12 cellular contexts compared by ENCODE assay signal in genomic region chr10:56537984-56538383, GRCh38.
DNase-seq lines count a peak whose midpoint lies in the region; ATAC-seq and TF ChIP-seq lines count a peak whose summit lies in the region.
"Had no signal": no experiment of that assay in that cellular context is flagged by ENCODE, and none has a peak within 500 bp of the region (broad histone marks: within the 10 kb centered on the region; RNA-seq: fewer than 3 reads in every experiment).

No MANE protein-coding gene starts in this region.

- ATAC-seq in HCT116, result no peak
- ATAC-seq in RWPE2 (ENCODE audit: low read depth), result peak; percentile 96
- no peak for ATAC-seq in HG03139 (IDR thresholded peaks at IDR 0.05; ENCODE audit: unreplicated experiment)
- ATAC-seq in HG02938 (IDR thresholded peaks at IDR 0.05; ENCODE audit: unreplicated experiment), result no peak
- ATAC-seq: stimulated activated naive B cell treated with anti-CD40 and anti-IgM and Interleukin-4, amounts not matched to agents 10 μg/mL and 1 μg/mL and 100 μg/mL, for 72 hours had no signal

- H3K4me3 ChIP-seq in HCT116 (replicated peaks in 1 of 2; ENCODE audit: low read depth in 1 of 2, low read length in 2 of 2) (no peak overlapping the region), RWPE2 (ENCODE audit: severe bottlenecking) (no peak overlapping the region), fibroblast of the aortic adventitia (ENCODE audit: low read depth, low read length) (no peak overlapping the region), smooth muscle cell (no peak overlapping the region)

- TF ChIP-seq CTCF in HCT116 (IDR thresholded peaks at IDR 0.05 in 2 of 3, conservative IDR thresholded peaks at IDR 0.05 in 1 of 3; ENCODE audit: borderline replicate concordance in 1 of 3, insufficient read depth in 1 of 3, low read depth in 2 of 3, low read length in 2 of 3), result no peak
- TF ChIP-seq CTCF in RWPE2 (IDR thresholded peaks at IDR 0.05; ENCODE audit: poor library complexity, severe bottlenecking), result no peak
- no peak for TF ChIP-seq CTCF in fibroblast of the aortic adventitia (IDR thresholded peaks at IDR 0.05; ENCODE audit: insufficient read depth, low read length)
- TF ChIP-seq CTCF in smooth muscle cell (IDR thresholded peaks at IDR 0.05; ENCODE audit: borderline replicate concordance, insufficient read depth, poor library complexity, severe bottlenecking), result no peak

- DNase-seq in HCT116 (ENCODE audit: low read depth, low spot score) (no peak), RWPE2 (ENCODE audit: low spot score) (no peak), fibroblast of the aortic adventitia (ENCODE audit: low read depth) (peak; percentile 14), smooth muscle cell (lab: John Stamatoyannopoulos, UW; ENCODE audit: unreplicated experiment) (no peak), OCI-M2 (lab: John Stamatoyannopoulos, UW; ENCODE audit: unreplicated experiment) (no peak)
- DNase-seq: activated CD4-positive, CD25-positive, alpha-beta regulatory T cell treated with anti-CD3 and anti-CD28 coated beads, Interleukin-2, amount 50 U/mL, for 72 hours; activated naive CD4-positive, alpha-beta T cell treated with Interleukin-2 at 50 U/mL for 16 hours; NCI-H2081; SHP77; stimulated activated naive B cell treated with anti-CD40 and anti-IgM and Interleukin-4, amounts not matched to agents 10 μg/mL and 1 μg/mL and 100 μg/mL, for 72 hours had no signal

- no peaks in the 10 kb centered on the region for H3K36me3 ChIP-seq in HCT116 (ENCODE audit: control insufficient read depth in 1 of 2, insufficient read depth in 2 of 2, low read length in 2 of 2)
- H3K36me3 ChIP-seq in RWPE2 (ENCODE audit: low read depth), result no peaks in the 10 kb centered on the region
- no peaks in the 10 kb centered on the region for H3K36me3 ChIP-seq in smooth muscle cell (ENCODE audit: low read depth)

- CTCF ChIA-PET in HCT116 (lab: Charles Lee), result no interaction called here

- H3K9ac ChIP-seq in HCT116 (ENCODE audit: low read length), result no peak overlapping the region
- H3K9ac ChIP-seq in smooth muscle cell (ENCODE audit: low read depth), result peak overlapping the region; percentile 54

- RAD21 ChIA-PET in HCT116 (lab: Charles Lee; ENCODE audit: low non-redundant PET in 1 of 2, low total read pairs in 2 of 2, uncharacterized antibody in 2 of 2, unreplicated experiment in 2 of 2), result no interaction called here

- H2AFZ ChIP-seq in HCT116 (ENCODE audit: low read depth, low read length, poor library complexity, severe bottlenecking) (no peak overlapping the region), smooth muscle cell (ENCODE audit: low read depth) (peak overlapping the region; percentile 64)

- H3K27me3 ChIP-seq in HCT116 (ENCODE audit: insufficient read depth, low read length) (no peaks in the 10 kb centered on the region), RWPE2 (ENCODE audit: insufficient read depth, poor library complexity, severe bottlenecking) (no peaks in the 10 kb centered on the region), smooth muscle cell (ENCODE audit: low read depth) (no peaks in the 10 kb centered on the region)

- H3K4me2 ChIP-seq in HCT116 (ENCODE audit: low read length) (no peak overlapping the region), smooth muscle cell (no peak overlapping the region)

- no peak for TF ChIP-seq RAD21 in HCT116 (IDR thresholded peaks at IDR 0.05; ENCODE audit: low read depth)

- TF ChIP-seq POLR2A in HCT116 (IDR thresholded peaks at IDR 0.05; ENCODE audit: borderline replicate concordance, extremely low read depth, insufficient read depth, insufficient read length), result no peak

- H3K9me3 ChIP-seq in HCT116 (ENCODE audit: control insufficient read depth in 1 of 2, insufficient read depth in 1 of 2, low read depth in 1 of 2, low read length in 2 of 2) (peaks cover 6 to 21% of the 10 kb centered on the region in 2 experiments; a peak in 2 of 4 replicates), RWPE2 (ENCODE audit: severe bottlenecking) (no peaks in the 10 kb centered on the region), smooth muscle cell (replicated peaks; ENCODE audit: low read depth) (no peaks in the 10 kb centered on the region)

- H4K20me1 ChIP-seq in HCT116 (ENCODE audit: insufficient read depth) (no peaks in the 10 kb centered on the region), smooth muscle cell (ENCODE audit: low read depth) (no peaks in the 10 kb centered on the region)

- POLR2A ChIA-PET in HCT116 (lab: Charles Lee), result no interaction called here

- no peaks in the 10 kb centered on the region for H3K9me2 ChIP-seq in HCT116 (ENCODE audit: insufficient read depth)

- BruUV-seq in HCT116 (replicated peaks; lab: Mats Ljungman, UMichigan), result no TSS peak

- H3K4me1 ChIP-seq in HCT116 (ENCODE audit: control insufficient read depth in 1 of 2, insufficient read depth in 2 of 2, low read length in 2 of 2) (no peaks in the 10 kb centered on the region), RWPE2 (ENCODE audit: insufficient read depth, poor library complexity, severe bottlenecking) (no peaks in the 10 kb centered on the region), smooth muscle cell (ENCODE audit: low read depth) (peaks cover 6% of the 10 kb centered on the region)

- H3K79me2 ChIP-seq in HCT116 (ENCODE audit: insufficient read depth, low read length) (no peaks in the 10 kb centered on the region), smooth muscle cell (ENCODE audit: low read depth) (no peaks in the 10 kb centered on the region)

- H3K27ac ChIP-seq in HCT116 (ENCODE audit: low read depth, low read length), result no peak overlapping the region
- no peak overlapping the region for H3K27ac ChIP-seq in RWPE2 (ENCODE audit: poor library complexity, severe bottlenecking)
- peak overlapping the region; percentile 78 for H3K27ac ChIP-seq in smooth muscle cell (ENCODE audit: low read depth)

- no peaks in the 10 kb centered on the region for H3F3A ChIP-seq in smooth muscle cell (ENCODE audit: low read depth)

- 51% methylated on average over 4 of the region's 4 CpGs for WGBS in smooth muscle cell (ENCODE audit: low lambda C conversion rate)

- intact Hi-C loops in HCT116 (cut with micrococcal nuclease), result no loop called here

TF ChIP-seq in HCT116, 20 proteins besides CTCF, POLR2A, EP300 and RAD21:
- no peak for TF ChIP-seq SP1 (IDR thresholded peaks at IDR 0.05; ENCODE audit: low read depth)
- no peak for TF ChIP-seq YY1 (IDR thresholded peaks at IDR 0.05; ENCODE audit: extremely low read depth, insufficient replicate concordance, low read depth, low read length)
- TF ChIP-seq CEBPB (IDR thresholded peaks at IDR 0.05; ENCODE audit: low read depth), result no peak
- TF ChIP-seq FOSL1 (IDR thresholded peaks at IDR 0.05; ENCODE audit: low read depth), result peak; percentile 37; the same call in 1 of the 2 replicates
- TF ChIP-seq ZNF274 (IDR thresholded peaks at IDR 0.05; ENCODE audit: low read depth, low read length), result no peak
- TF ChIP-seq REST (IDR thresholded peaks at IDR 0.05; ENCODE audit: low read depth), result no peak
- no peak for TF ChIP-seq ELF1 (IDR thresholded peaks at IDR 0.05; ENCODE audit: borderline replicate concordance, low read depth)
- TF ChIP-seq MAX (IDR thresholded peaks at IDR 0.05), result no peak
- no peak for TF ChIP-seq POLR2AphosphoS5 (IDR thresholded peaks at IDR 0.05; ENCODE audit: low read depth, low read length)
- no peak for TF ChIP-seq JUND (IDR thresholded peaks at IDR 0.05)
- TF ChIP-seq EZH2 (IDR thresholded peaks at IDR 0.05), result no peak
- TF ChIP-seq SRF (IDR thresholded peaks at IDR 0.05; ENCODE audit: low read depth), result no peak
- peak; percentile 92 for TF ChIP-seq TCF7L2 (IDR thresholded peaks at IDR 0.05; ENCODE audit: borderline replicate concordance, extremely low read depth, insufficient read depth, insufficient read length)
- no peak for TF ChIP-seq EZH2phosphoT487 (IDR thresholded peaks at IDR 0.05; ENCODE audit: borderline replicate concordance)
- no peak for TF ChIP-seq ATF3 (IDR thresholded peaks at IDR 0.05)
